In the genomic region with DNA sequence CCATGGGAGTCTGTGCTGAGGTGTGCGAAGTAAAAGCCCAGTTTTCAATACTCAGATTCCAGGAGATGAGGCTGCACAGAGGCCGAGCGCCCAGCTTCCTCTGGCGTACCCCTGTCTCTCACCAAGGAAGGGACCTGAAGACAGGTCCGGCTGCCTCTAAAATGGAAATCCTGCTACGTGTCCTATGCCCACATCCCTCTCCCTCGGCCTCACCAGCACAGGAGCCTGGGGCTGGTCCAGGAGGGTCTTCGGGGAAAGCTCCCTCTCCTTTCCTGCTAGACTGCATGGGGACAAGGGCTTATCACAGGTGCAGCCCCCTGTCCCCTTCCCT, we compare ENCODE assay signal across 8 cellular contexts. TPM values are rescaled to one million over a fixed set of nuclear protein-coding genes. Genes with fewer than 3 reads are reported as not detected.
A peak's percentile ranks its signal among the peaks of the same experiment; 100 is the strongest.
DNase-seq lines count a peak whose midpoint lies in the region; ATAC-seq and TF ChIP-seq lines count a peak whose summit lies in the region.

No MANE protein-coding gene starts in this region.

- peaks cover 15 to 20% of the 10 kb centered on the region in 2 donors for H3K4me1 ChIP-seq in mucosa of rectum (ENCODE audit: control insufficient read depth in 2 of 2, insufficient read depth in 2 of 2, low read length in 2 of 2)

- no peaks in the 10 kb centered on the region for H3K27me3 ChIP-seq in mucosa of rectum (ENCODE audit: control insufficient read depth in 2 of 2, insufficient read depth in 2 of 2, low read length in 2 of 2)

- H3K4me3 ChIP-seq in AG04449 (ENCODE audit: low read depth, low read length) (peak overlapping the region; percentile 99), mucosa of rectum (ENCODE audit: low read length in 2 of 2) (peak overlapping the region; percentile 89 to 93)

- peaks cover 12 to 14% of the 10 kb centered on the region in 2 donors for H3K36me3 ChIP-seq in mucosa of rectum (ENCODE audit: control insufficient read depth in 2 of 2, insufficient read depth in 2 of 2, low read length in 2 of 2)

- peak overlapping the region; percentile 87 to 90 for H3K27ac ChIP-seq in mucosa of rectum (ENCODE audit: low read depth in 2 of 2, low read length in 2 of 2)

- H3K4me1 Mint-ChIP-seq in brain, result peaks cover 40% of the 10 kb centered on the region

- TF ChIP-seq CTCF in AG04449 (IDR thresholded peaks at IDR 0.05; ENCODE audit: insufficient read depth, low read length, missing control alignments), result no peak
- TF ChIP-seq CTCF in brain (conservative IDR thresholded peaks at IDR 0.05), result no peak

- H3K27ac Mint-ChIP-seq in brain, result peak overlapping the region; percentile 67 to 98 (median 97)

- no peaks in the 10 kb centered on the region for H3K9me3 ChIP-seq in mucosa of rectum (ENCODE audit: control insufficient read depth in 2 of 2, low read length in 2 of 2)

- ATAC-seq in HG03175 (IDR thresholded peaks at IDR 0.05; ENCODE audit: unreplicated experiment) (peak; percentile 6), esophagus mucosa (no peak)

- peaks cover 0 to 3% (median 0%) of the 10 kb centered on the region in 5 experiments for H3K9me3 Mint-ChIP-seq in brain

- POLR2A ChIA-PET in AG04449 (lab: Yijun Ruan, JAX), result no interaction called here

- DNase-seq in AG04449 (ENCODE audit: low read depth, low spot score) (no peak), LoVo (ENCODE audit: low spot score) (no peak), T-helper 9 cell (no peak), T1000 (lab: John Stamatoyannopoulos, UW) (no peak)

- CTCF ChIA-PET in AG04449 (lab: Yijun Ruan, JAX), result interaction anchor here (0.7 to 1.6 kb wide), 3 partner anchors 9 to 57 kb away, joined by 3 to 7 read pairs (median 4); partner anchors contain the start of gene IBA57

- H3K4me3 Mint-ChIP-seq in brain, result peak overlapping the region; percentile 92 to 97 (median 94)

- peaks cover 10% of the 10 kb centered on the region for H3K27me3 Mint-ChIP-seq in brain

- H3K36me3 Mint-ChIP-seq in brain, result peaks cover 5% of the 10 kb centered on the region

- H3K9ac ChIP-seq in mucosa of rectum (ENCODE audit: low read depth in 1 of 2, low read length in 2 of 2), result peak overlapping the region; percentile 88 to 93

RNA-seq across cellular contexts. Expression of gene MRPL55, which starts 0.4 kb away (rescaled TPM):
- 153 TPM for polyA plus RNA-seq in brain (ENCODE audit: insufficient read depth, low read depth, low replicate concordance)
- 29.0 TPM for total RNA-seq in esophagus mucosa

RNA-seq across cellular contexts. Expression of gene C1orf35, which starts 5.6 kb away (rescaled TPM):
- polyA plus RNA-seq in brain (ENCODE audit: insufficient read depth, low read depth, low replicate concordance), result 16.3 TPM
- total RNA-seq in esophagus mucosa, result 13.9 TPM

RNA-seq across cellular contexts. Expression of gene ARF1, which starts 26.2 kb away (rescaled TPM):
- polyA plus RNA-seq in brain (ENCODE audit: insufficient read depth, low read depth, low replicate concordance), result 566 TPM
- 273 TPM for total RNA-seq in esophagus mucosa

RNA-seq across cellular contexts. Expression of gene GUK1, which starts 31.4 kb away (rescaled TPM):
- 402 TPM for polyA plus RNA-seq in brain (ENCODE audit: insufficient read depth, low read depth, low replicate concordance)
- 241 TPM for total RNA-seq in esophagus mucosa

RNA-seq across cellular contexts. Expression of gene GJC2, which starts 41.0 kb away (rescaled TPM):
- 22.7 TPM for polyA plus RNA-seq in brain (ENCODE audit: insufficient read depth, low read depth, low replicate concordance)
- 0.44 TPM for total RNA-seq in esophagus mucosa
